8 cellular contexts compared by ENCODE assay signal in the genomic region with DNA sequence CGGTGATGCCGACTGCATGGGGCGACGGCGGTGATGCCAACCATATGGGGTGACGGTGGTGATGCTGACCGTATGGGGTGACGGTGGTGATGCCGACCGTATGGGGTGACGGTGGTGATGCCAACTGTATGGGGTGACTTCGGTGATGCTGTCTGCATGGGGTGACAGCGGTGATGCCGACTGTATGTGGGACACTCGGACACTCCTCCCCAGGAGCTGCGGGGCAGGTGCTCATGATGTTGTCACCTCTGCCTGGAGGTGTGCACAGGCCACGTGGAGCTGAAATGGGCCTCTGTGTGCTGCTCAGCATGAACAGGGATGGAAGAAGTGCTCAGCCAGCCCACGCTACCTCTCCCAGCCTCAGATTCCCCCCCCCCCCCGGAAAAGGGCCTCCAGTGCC.
"Had no signal": no experiment of that assay in that cellular context is flagged by ENCODE, and none has a peak within 500 bp of the region (broad histone marks: within the 10 kb centered on the region; RNA-seq: fewer than 3 reads in every experiment).

No MANE protein-coding gene starts in this region.

- H3K9ac ChIP-seq: GM23248 had no signal

- DNase-seq: GM23248, GOT3, H9, HCEC 1CT, IMR-90, KG1 had no signal

- H3K4me3 ChIP-seq: GM23248, K562 had no signal

- H3K27ac ChIP-seq: GM23248 had no signal

- FAIRE-seq: H54, K562 had no signal

- ATAC-seq: K562 had no signal

- H2AFZ ChIP-seq: GM23248 had no signal
